1 cellular context compared by ENCODE assay signal in the genomic region with DNA sequence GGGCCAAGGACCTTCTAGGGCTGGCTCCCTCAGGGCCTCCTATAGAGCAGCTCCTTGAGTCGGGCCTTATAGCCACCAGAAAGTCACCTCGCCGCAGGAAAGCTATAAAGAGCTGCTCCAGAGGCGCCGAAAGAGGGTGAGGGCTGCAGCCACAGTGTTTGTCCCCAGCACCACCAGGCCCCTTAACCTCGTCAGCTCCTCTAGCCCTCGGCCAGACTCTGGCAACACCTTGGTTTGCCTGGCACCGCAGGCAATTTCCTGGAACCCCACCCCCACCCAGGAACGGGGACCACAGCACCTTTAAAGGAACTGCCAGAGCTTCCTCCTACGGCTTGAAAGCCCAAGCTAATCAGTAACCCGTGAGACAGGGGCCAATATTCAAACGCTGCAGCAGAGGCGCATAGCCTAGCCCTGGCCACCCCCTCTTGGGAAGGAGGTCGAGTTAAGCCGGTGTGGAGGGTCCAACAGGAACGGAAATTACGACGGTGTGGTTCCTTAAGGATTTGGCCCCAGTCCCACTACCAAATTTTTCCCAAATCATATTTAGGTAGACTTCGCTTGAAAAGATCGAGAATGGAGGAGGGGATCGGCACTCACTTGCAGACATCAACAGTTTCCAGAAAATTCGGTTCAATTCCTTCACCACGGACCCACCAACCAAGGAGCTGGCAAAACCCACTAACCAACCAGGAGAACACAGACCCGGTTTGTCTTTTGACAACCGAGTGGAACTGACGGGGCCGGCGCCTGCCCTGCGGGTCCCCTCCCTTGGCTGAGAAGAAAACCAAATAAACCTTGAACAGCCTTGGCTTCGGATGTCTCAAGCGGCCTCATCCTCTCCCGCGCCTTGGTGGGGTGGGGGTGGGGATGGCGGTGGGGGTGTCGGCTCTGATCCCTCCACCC.
TF ChIP-seq lines count a peak whose summit lies in the region.

No MANE protein-coding gene starts in this region.

TF ChIP-seq in H1, 55 proteins besides CTCF, POLR2A, EP300 and RAD21:
- peak; percentile 90 for TF ChIP-seq RNF2 (IDR thresholded peaks at IDR 0.05; ENCODE audit: borderline replicate concordance, low read depth, low read length, missing control alignments, poor library complexity, severe bottlenecking)
- peak; percentile 97 for TF ChIP-seq EZH2 (IDR thresholded peaks at IDR 0.05; ENCODE audit: low read depth, low read length, severe bottlenecking)
- TF ChIP-seq CBX8 (IDR thresholded peaks at IDR 0.05; ENCODE audit: borderline replicate concordance, low read depth, low read length), result peak; percentile 76; the same call in 1 of the 2 replicates
- TF ChIP-seq SUZ12 (IDR thresholded peaks at IDR 0.05; ENCODE audit: low read length), result peak; percentile 92
- TF ChIP-seq CREB1 (IDR thresholded peaks at IDR 0.05), result no peak
- TF ChIP-seq ZNF274 (IDR thresholded peaks at IDR 0.05; ENCODE audit: borderline replicate concordance, extremely low read depth, low read length), result no peak
TF ChIP-seq in H1: peak in this region for 4.
